In genomic region chr22:19105867-19106802, GRCh38 we compare ENCODE assay signal across 1 cellular context.
TF ChIP-seq lines count a peak whose summit lies in the region.

No MANE protein-coding gene starts in this region.

TF ChIP-seq in GM12878, 131 proteins besides CTCF, POLR2A, EP300 and RAD21:
- TF ChIP-seq FOXK2 (IDR thresholded peaks at IDR 0.05) (no peak), ZSCAN29 (IDR thresholded peaks at IDR 0.05) (no peak), CREM (IDR thresholded peaks at IDR 0.05; ENCODE audit: low read depth) (no peak), ZNF687 (IDR thresholded peaks at IDR 0.05) (no peak), PAX8 (IDR thresholded peaks at IDR 0.05) (no peak), ZBTB40 (IDR thresholded peaks at IDR 0.05; ENCODE audit: borderline replicate concordance) (no peak), PML (IDR thresholded peaks at IDR 0.05; ENCODE audit: low read length) (no peak), SMARCA5 (IDR thresholded peaks at IDR 0.05) (no peak), RELA (IDR thresholded peaks at IDR 0.05; ENCODE audit: borderline replicate concordance, partially characterized antibody) (no peak)
